Comparison of ENCODE assay signal across 24 cellular contexts in genomic region chr4:188780028-188780427, GRCh38.
"Had no signal": no experiment of that assay in that cellular context is flagged by ENCODE, and none has a peak within 500 bp of the region (broad histone marks: within the 10 kb centered on the region; RNA-seq: fewer than 3 reads in every experiment).

No MANE protein-coding gene starts in this region.

- H3K27me3 ChIP-seq: heart right ventricle, right atrium auricular region, suprapubic skin, tibial artery, upper lobe of right lung had no signal

- H3K4me3 Mint-ChIP-seq: activated CD4-positive, alpha-beta memory T cell treated with anti-CD3 and anti-CD28 coated beads for 36 hours; activated CD4-positive, alpha-beta T cell treated with anti-CD3 and anti-CD28 coated beads, Interleukin-2, amount 10 ng/mL, durations not matched to agents 24 days and 14 days; activated naive CD4-positive, alpha-beta T cell treated with anti-CD3 and anti-CD28 coated beads, Interleukin-2, amount 10 ng/mL, durations not matched to agents 7 days and 5 days; effector memory CD8-positive, alpha-beta T cell; naive thymus-derived CD8-positive, alpha-beta T cell; neural crest cell had no signal

- DNase-seq: activated CD4-positive, alpha-beta memory T cell treated with anti-CD3 and anti-CD28 coated beads for 36 hours; activated CD4-positive, alpha-beta T cell treated with anti-CD3 and anti-CD28 coated beads, Interleukin-2, amount 10 ng/mL, durations not matched to agents 24 days and 14 days; activated CD4-positive, CD25-positive, alpha-beta regulatory T cell treated with anti-CD3 and anti-CD28 coated beads, Interleukin-2, amount 50 U/mL, for 72 hours; activated CD8-positive, alpha-beta memory T cell treated with anti-CD3 and anti-CD28 coated beads, Interleukin-2, amount 50 U/mL, for 4 hours; activated gamma-delta T cell; activated naive CD4-positive, alpha-beta T cell treated with anti-CD3 and anti-CD28 coated beads, Interleukin-2, amount 10 ng/mL, durations not matched to agents 7 days and 5 days; activated T-cell treated with anti-CD3 and anti-CD28 coated beads, Interleukin-2, amount 50 U/mL, for 1 hour; amygdala; cortex of kidney; effector memory CD8-positive, alpha-beta T cell; erythroblast; heart right ventricle; naive thymus-derived CD8-positive, alpha-beta T cell; nucleus accumbens; stimulated activated CD4-positive, alpha-beta T cell treated with anti-CD3 and anti-CD28 coated beads, Interleukin-15, amount 100 ng/mL, for 24 hours; stimulated activated CD4-positive, alpha-beta T cell treated with anti-CD3 and anti-CD28 coated beads, Interleukin-2, amount 100 ng/mL, for 24 hours; stimulated activated naive CD4-positive, alpha-beta T cell; tibial artery; upper lobe of right lung; WERI-Rb-1 had no signal

- H3K36me3 ChIP-seq: heart right ventricle, right atrium auricular region, suprapubic skin, tibial artery, upper lobe of right lung, WERI-Rb-1 had no signal

- H3K27ac Mint-ChIP-seq: activated CD4-positive, alpha-beta memory T cell treated with anti-CD3 and anti-CD28 coated beads for 36 hours; activated CD4-positive, alpha-beta T cell treated with anti-CD3 and anti-CD28 coated beads, Interleukin-2, amount 10 ng/mL, durations not matched to agents 24 days and 14 days; activated naive CD4-positive, alpha-beta T cell treated with anti-CD3 and anti-CD28 coated beads, Interleukin-2, amount 10 ng/mL, durations not matched to agents 7 days and 5 days; effector memory CD8-positive, alpha-beta T cell; naive thymus-derived CD8-positive, alpha-beta T cell had no signal

- H3K9me3 Mint-ChIP-seq: activated CD4-positive, alpha-beta T cell treated with anti-CD3 and anti-CD28 coated beads, Interleukin-2, amount 10 ng/mL, durations not matched to agents 24 days and 14 days; neural crest cell had no signal

- H3K27ac ChIP-seq: heart right ventricle, right atrium auricular region, suprapubic skin, tibial artery, upper lobe of right lung, WERI-Rb-1 had no signal

- ATAC-seq: effector memory CD8-positive, alpha-beta T cell; heart right ventricle; naive thymus-derived CD8-positive, alpha-beta T cell; upper lobe of right lung had no signal

- H3K4me3 ChIP-seq: heart right ventricle, right atrium auricular region, suprapubic skin, tibial artery, upper lobe of right lung had no signal

- H3K36me3 Mint-ChIP-seq: activated CD4-positive, alpha-beta memory T cell treated with anti-CD3 and anti-CD28 coated beads for 36 hours; activated naive CD4-positive, alpha-beta T cell treated with anti-CD3 and anti-CD28 coated beads, Interleukin-2, amount 10 ng/mL, durations not matched to agents 7 days and 5 days; naive thymus-derived CD8-positive, alpha-beta T cell had no signal

- H3K4me1 Mint-ChIP-seq: activated CD4-positive, alpha-beta T cell treated with anti-CD3 and anti-CD28 coated beads, Interleukin-2, amount 10 ng/mL, durations not matched to agents 24 days and 14 days; activated naive CD4-positive, alpha-beta T cell treated with anti-CD3 and anti-CD28 coated beads, Interleukin-2, amount 10 ng/mL, durations not matched to agents 7 days and 5 days; naive thymus-derived CD8-positive, alpha-beta T cell had no signal

- FAIRE-seq: TTC549 had no signal

- H3K27me3 Mint-ChIP-seq: activated CD4-positive, alpha-beta memory T cell treated with anti-CD3 and anti-CD28 coated beads for 36 hours; activated CD4-positive, alpha-beta T cell treated with anti-CD3 and anti-CD28 coated beads, Interleukin-2, amount 10 ng/mL, durations not matched to agents 24 days and 14 days; activated naive CD4-positive, alpha-beta T cell treated with anti-CD3 and anti-CD28 coated beads, Interleukin-2, amount 10 ng/mL, durations not matched to agents 7 days and 5 days; effector memory CD8-positive, alpha-beta T cell; naive thymus-derived CD8-positive, alpha-beta T cell had no signal

- H3K9me3 ChIP-seq: right atrium auricular region, suprapubic skin, tibial artery, upper lobe of right lung had no signal

- H3K4me1 ChIP-seq: right atrium auricular region, suprapubic skin, upper lobe of right lung had no signal
